10 cellular contexts compared by ENCODE assay signal in the genomic region with DNA sequence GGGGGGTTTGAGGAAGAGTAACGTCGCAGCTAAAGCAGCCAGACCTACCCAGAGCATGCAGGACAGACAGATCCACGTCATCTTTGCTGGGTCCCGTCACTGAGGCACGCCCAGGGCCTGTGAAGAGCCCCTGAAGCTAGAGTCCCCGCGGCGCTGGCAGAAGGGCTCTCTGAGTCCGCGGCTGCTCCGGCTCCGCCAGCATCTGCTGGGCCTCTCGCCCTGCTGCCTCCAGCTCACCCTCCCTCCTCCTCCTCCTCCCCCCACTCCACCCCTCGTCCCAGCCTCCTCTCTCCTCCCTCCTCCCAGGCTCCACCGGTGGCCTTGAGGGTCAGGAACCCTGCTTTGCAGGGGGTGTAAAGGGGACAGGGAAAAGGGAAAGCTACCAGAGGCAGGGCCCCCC. TPM values are rescaled to one million over a fixed set of nuclear protein-coding genes. Genes with fewer than 3 reads are reported as not detected.
A peak's percentile ranks its signal among the peaks of the same experiment; 100 is the strongest.
DNase-seq lines count a peak whose midpoint lies in the region; ATAC-seq, FAIRE-seq and TF ChIP-seq lines count a peak whose summit lies in the region.
"Had no signal": no experiment of that assay in that cellular context is flagged by ENCODE, and none has a peak within 500 bp of the region (broad histone marks: within the 10 kb centered on the region; RNA-seq: fewer than 3 reads in every experiment).

A gene (minus strand): TSS at position 204 of the 400 bp plus-strand sequence. CDS start 123 bp downstream, at position 81.

- peak within 1 kb of the TSS; percentile 88 for H3K4me2 ChIP-seq in GM23248 (ENCODE audit: unreplicated experiment)

- H3K9me3 ChIP-seq in GM23248 (ENCODE audit: low read depth), result no peaks in the 10 kb centered on the region
- H3K9me3 ChIP-seq in body of pancreas, result no peaks in the 10 kb centered on the region
- H3K9me3 ChIP-seq in right atrium auricular region, result no peaks in the 10 kb centered on the region

- FAIRE-seq in GM12892 (lab: Jason Lieb, UNC), result no peak
- FAIRE-seq: islet of Langerhans had no signal

- peak; percentile 63 for ATAC-seq in body of pancreas
- peak; percentile 80 for ATAC-seq in sciatic nerve
- ATAC-seq: stimulated activated memory B cell treated with anti-CD40 and anti-IgM and Interleukin-4, amounts not matched to agents 10 μg/mL and 1 μg/mL and 100 μg/mL, for 72 hours had no signal

- H3K79me2 ChIP-seq in GM23248 (ENCODE audit: insufficient read depth), result peaks cover 72% of the 10 kb centered on the region

- whole genome bisulfite sequencing in GM23248 (ENCODE audit: low coverage in 1 of 2, low lambda C conversion rate in 2 of 2, missing lambda C conversion rate in 2 of 2), 2 experiments, result 2% methylated on average over 15 of the region's 15 CpGs; no CpG with 5 or more reads in 1 of the 2 experiments
- 15% methylated on average over 9 to 14 of the region's 15 CpGs for WGBS in body of pancreas, 2 donors

- H3K27ac ChIP-seq in GM23248 (peak within 1 kb of the TSS; percentile 91), body of pancreas (peak within 1 kb of the TSS; percentile 76 to 94 (median 90)), right atrium auricular region (peak within 1 kb of the TSS; percentile 56 to 81)

- no peaks in the 10 kb centered on the region for H3K9me2 ChIP-seq in GM23248 (ENCODE audit: insufficient read depth)

- H2AFZ ChIP-seq in GM23248, result peak within 1 kb of the TSS; percentile 35

- H3K4me3 ChIP-seq in GM23248 (peak within 1 kb of the TSS; percentile 96), body of pancreas (peak within 1 kb of the TSS; percentile 23 to 46), right atrium auricular region (peak within 1 kb of the TSS; percentile 43 to 48)

- intact Hi-C loops in body of pancreas (cut with DNase I) (no loop called here), sciatic nerve (cut with DNase I) (no loop called here)

- DNase-seq in GM23248 (peak; percentile 90), body of pancreas (peak; percentile 74 to 86 (median 82)), right atrium auricular region (ENCODE audit: low spot score) (peak; percentile 77), sciatic nerve (ENCODE audit: low spot score) (peak; percentile 79), GM12892 (ENCODE audit: insufficient read length) (no peak), T-helper 9 cell (no peak), putamen (ENCODE audit: low spot score) (no peak), RKO (ENCODE audit: low spot score) (no peak)

- in situ Hi-C loops in GM23248 (cut with MboI), result no loop called here

- H3K9ac ChIP-seq in GM23248, result peak within 1 kb of the TSS; percentile 94

- peaks cover 50% of the 10 kb centered on the region for H3F3A ChIP-seq in GM23248 (ENCODE audit: insufficient read depth)

- peak; percentile 85 to 86 (median 86) for TF ChIP-seq POLR2A in body of pancreas (IDR thresholded peaks at IDR 0.05)
- no peak for TF ChIP-seq POLR2A in GM12892 (IDR thresholded peaks at IDR 0.05; ENCODE audit: low read depth, low read length)

- H3K4me1 ChIP-seq in GM23248 (ENCODE audit: insufficient read depth) (peaks cover 74% of the 10 kb centered on the region), body of pancreas (peaks cover 60% of the 10 kb centered on the region), right atrium auricular region (peaks cover 0 to 24% of the 10 kb centered on the region in 2 donors)

- H3K27me3 ChIP-seq in GM23248 (replicated peaks; ENCODE audit: insufficient read depth), result no peaks in the 10 kb centered on the region
- H3K27me3 ChIP-seq in body of pancreas, result no peaks in the 10 kb centered on the region
- H3K27me3 ChIP-seq in right atrium auricular region, result no peaks in the 10 kb centered on the region

- no peak for TF ChIP-seq CTCF in body of pancreas (IDR thresholded peaks at IDR 0.05)
- TF ChIP-seq CTCF in right atrium auricular region (IDR thresholded peaks at IDR 0.05), result no peak

- H3K36me3 ChIP-seq in GM23248 (ENCODE audit: low read depth) (no peaks in the 10 kb centered on the region), body of pancreas (replicated peaks in 1 of 2; ENCODE audit: insufficient read depth in 1 of 2, low read depth in 2 of 2) (no peaks in the 10 kb centered on the region), right atrium auricular region (no peaks in the 10 kb centered on the region)

- 0 out of 2 replicates have a peak, but pooled peaks cover 3% of the 10 kb centered on the region for H4K20me1 ChIP-seq in GM23248 (ENCODE audit: insufficient read depth)

RNA-seq across cellular contexts. Expression of the gene that starts here (rescaled TPM):
- total RNA-seq in GM23248 (2014; rRNA removed; shearing (Covaris generic)), result 99.3 and 104 TPM in 2 replicates
- 78.6 and 81.6 TPM in 2 replicates for polyA plus RNA-seq in GM23248 (2016; fragmentation: Nextera tagmentation; extraction: Ambion mirVana)
- 100 to 1,000 TPM; 168 to 174 TPM for total RNA-seq in body of pancreas
- total RNA-seq in right atrium auricular region, result 100 to 1,000 TPM; 393 to 720 TPM
- 703 TPM for total RNA-seq in sciatic nerve
- 1.6 TPM for polyA plus RNA-seq in GM12892 (2012; ENCODE audit: missing spikeins)

Comparison
In these comparisons a context has a peak if more than half of its experiments do, and no peak if none do; other contexts are left out.
1. DNase-seq: peak in GM23248 (single experiment), body of pancreas (4 of 4), right atrium auricular region (single experiment) and sciatic nerve (single experiment); none in GM12892 (single experiment), T-helper 9 cell (single experiment), putamen (single experiment) and RKO (single experiment).
2. H3K4me3 ChIP-seq: peak in every context shown above with its lines; median percentile 96 in GM23248; 46 in right atrium auricular region; 34 in body of pancreas.
3. Peak in every context shown above with its lines, with median percentiles within 50 percentile points of each other: H3K27ac ChIP-seq.